1 cellular context compared by ENCODE assay signal in the genomic region with DNA sequence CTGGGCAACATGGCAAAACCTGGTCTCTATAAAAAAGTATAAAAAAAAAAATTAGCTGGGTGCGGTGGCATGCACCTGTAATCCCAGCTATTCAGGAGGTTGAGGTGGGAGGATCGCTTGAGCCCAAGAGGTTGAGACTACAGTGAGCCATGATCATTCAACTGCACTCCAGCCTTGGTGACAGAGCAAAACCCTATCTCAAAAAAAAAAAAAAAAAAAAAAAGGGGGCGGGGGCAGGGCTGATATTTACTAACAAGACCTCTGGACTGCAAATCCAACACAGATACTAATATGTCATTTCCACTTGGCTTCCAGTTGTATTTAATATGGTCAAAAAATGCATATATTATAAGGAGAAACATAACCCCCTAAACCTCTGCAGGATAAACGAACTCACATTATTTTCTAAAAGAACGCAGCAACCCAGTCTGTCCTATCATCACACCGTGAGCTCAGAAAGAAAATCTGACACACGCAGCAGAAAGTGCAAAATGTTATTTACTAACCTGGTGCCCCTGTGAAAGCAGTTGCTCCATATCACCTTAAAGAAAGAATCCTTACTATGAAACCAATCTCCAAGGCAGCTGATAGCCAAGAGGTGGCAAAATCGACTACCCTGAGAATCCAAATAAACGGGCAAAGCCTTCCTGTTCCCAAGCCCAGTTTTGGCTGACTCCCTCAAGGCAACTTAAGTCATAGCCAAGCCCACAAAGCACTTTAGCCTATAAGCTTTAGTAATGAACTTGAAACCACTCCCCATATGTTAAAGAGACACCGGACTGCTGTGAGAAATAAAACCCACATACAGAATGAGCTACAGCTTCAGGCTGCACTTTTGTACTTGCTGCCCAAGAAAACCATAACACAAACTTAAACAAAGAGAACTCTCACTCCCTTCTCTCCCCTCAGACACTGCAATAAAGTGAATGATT.
A peak's percentile ranks its signal among the peaks of the same experiment; 100 is the strongest.
TF ChIP-seq lines count a peak whose summit lies in the region.

No MANE protein-coding gene starts in this region.

TF ChIP-seq in HEK293, 187 proteins besides CTCF, POLR2A, EP300 and RAD21 (continued from another document):
- TF ChIP-seq, protein P1, sequence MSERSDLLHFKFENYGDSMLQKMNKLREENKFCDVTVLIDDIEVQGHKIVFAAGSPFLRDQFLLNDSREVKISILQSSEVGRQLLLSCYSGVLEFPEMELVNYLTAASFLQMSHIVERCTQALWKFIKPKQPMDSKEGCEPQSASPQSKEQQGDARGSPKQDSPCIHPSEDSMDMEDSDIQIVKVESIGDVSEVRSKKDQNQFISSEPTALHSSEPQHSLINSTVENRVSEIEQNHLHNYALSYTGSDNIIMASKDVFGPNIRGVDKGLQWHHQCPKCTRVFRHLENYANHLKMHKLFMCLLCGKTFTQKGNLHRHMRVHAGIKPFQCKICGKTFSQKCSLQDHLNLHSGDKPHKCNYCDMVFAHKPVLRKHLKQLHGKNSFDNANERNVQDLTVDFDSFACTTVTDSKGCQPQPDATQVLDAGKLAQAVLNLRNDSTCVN (tag by site-specific recombination; optimal IDR thresholded peaks at IDR 0.05): no peak
- TF ChIP-seq ZNF660 (tag by site-specific recombination; IDR thresholded peaks at IDR 0.05) (0 out of 2 replicates have a peak, but pooled peaks have one; percentile 11), KLF1 (tag by site-specific recombination; IDR thresholded peaks at IDR 0.05) (no peak), ZNF501 (tag by site-specific recombination; IDR thresholded peaks at IDR 0.05) (no peak), ZNF629 (tag by site-specific recombination; IDR thresholded peaks at IDR 0.05) (0 out of 2 replicates have a peak, but pooled peaks have one; percentile 14), ZNF514 (tag by site-specific recombination; IDR thresholded peaks at IDR 0.05) (no peak), ZNF18 (tag by site-specific recombination; IDR thresholded peaks at IDR 0.05) (no peak), ZNF510 (tag by site-specific recombination; IDR thresholded peaks at IDR 0.05; ENCODE audit: insufficient replicate concordance) (no peak)
- TF ChIP-seq, protein P2, sequence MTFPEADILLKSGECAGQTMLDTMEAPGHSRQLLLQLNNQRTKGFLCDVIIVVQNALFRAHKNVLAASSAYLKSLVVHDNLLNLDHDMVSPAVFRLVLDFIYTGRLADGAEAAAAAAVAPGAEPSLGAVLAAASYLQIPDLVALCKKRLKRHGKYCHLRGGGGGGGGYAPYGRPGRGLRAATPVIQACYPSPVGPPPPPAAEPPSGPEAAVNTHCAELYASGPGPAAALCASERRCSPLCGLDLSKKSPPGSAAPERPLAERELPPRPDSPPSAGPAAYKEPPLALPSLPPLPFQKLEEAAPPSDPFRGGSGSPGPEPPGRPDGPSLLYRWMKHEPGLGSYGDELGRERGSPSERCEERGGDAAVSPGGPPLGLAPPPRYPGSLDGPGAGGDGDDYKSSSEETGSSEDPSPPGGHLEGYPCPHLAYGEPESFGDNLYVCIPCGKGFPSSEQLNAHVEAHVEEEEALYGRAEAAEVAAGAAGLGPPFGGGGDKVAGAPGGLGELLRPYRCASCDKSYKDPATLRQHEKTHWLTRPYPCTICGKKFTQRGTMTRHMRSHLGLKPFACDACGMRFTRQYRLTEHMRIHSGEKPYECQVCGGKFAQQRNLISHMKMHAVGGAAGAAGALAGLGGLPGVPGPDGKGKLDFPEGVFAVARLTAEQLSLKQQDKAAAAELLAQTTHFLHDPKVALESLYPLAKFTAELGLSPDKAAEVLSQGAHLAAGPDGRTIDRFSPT (tag by site-specific recombination; IDR thresholded peaks at IDR 0.05): no peak
- TF ChIP-seq, protein P3, sequence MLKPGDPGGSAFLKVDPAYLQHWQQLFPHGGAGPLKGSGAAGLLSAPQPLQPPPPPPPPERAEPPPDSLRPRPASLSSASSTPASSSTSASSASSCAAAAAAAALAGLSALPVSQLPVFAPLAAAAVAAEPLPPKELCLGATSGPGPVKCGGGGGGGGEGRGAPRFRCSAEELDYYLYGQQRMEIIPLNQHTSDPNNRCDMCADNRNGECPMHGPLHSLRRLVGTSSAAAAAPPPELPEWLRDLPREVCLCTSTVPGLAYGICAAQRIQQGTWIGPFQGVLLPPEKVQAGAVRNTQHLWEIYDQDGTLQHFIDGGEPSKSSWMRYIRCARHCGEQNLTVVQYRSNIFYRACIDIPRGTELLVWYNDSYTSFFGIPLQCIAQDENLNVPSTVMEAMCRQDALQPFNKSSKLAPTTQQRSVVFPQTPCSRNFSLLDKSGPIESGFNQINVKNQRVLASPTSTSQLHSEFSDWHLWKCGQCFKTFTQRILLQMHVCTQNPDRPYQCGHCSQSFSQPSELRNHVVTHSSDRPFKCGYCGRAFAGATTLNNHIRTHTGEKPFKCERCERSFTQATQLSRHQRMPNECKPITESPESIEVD (tag by site-specific recombination; IDR thresholded peaks at IDR 0.05): peak; percentile 63
- TF ChIP-seq, protein P4, sequence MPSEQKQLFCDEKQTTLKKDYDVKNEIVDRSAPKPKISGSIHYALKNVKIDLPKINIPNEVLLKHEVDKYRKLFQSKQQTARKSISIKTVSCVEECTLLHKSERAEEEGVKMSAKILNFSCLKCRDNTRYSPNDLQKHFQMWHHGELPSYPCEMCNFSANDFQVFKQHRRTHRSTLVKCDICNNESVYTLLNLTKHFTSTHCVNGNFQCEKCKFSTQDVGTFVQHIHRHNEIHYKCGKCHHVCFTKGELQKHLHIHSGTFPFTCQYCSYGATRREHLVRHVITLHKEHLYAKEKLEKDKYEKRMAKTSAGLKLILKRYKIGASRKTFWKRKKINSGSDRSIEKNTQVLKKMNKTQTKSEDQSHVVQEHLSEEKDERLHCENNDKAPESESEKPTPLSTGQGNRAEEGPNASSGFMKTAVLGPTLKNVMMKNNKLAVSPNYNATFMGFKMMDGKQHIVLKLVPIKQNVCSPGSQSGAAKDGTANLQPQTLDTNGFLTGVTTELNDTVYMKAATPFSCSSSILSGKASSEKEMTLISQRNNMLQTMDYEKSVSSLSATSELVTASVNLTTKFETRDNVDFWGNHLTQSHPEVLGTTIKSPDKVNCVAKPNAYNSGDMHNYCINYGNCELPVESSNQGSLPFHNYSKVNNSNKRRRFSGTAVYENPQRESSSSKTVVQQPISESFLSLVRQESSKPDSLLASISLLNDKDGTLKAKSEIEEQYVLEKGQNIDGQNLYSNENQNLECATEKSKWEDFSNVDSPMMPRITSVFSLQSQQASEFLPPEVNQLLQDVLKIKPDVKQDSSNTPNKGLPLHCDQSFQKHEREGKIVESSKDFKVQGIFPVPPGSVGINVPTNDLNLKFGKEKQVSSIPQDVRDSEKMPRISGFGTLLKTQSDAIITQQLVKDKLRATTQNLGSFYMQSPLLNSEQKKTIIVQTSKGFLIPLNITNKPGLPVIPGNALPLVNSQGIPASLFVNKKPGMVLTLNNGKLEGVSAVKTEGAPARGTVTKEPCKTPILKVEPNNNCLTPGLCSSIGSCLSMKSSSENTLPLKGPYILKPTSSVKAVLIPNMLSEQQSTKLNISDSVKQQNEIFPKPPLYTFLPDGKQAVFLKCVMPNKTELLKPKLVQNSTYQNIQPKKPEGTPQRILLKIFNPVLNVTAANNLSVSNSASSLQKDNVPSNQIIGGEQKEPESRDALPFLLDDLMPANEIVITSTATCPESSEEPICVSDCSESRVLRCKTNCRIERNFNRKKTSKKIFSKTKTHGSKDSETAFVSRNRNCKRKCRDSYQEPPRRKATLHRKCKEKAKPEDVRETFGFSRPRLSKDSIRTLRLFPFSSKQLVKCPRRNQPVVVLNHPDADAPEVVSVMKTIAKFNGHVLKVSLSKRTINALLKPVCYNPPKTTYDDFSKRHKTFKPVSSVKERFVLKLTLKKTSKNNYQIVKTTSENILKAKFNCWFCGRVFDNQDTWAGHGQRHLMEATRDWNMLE (tag by site-specific recombination; conservative IDR thresholded peaks at IDR 0.05; ENCODE audit: low read depth): no peak
TF ChIP-seq in HEK293: peak in this region for 13.
